18 cellular contexts compared by ENCODE assay signal in the genomic region with DNA sequence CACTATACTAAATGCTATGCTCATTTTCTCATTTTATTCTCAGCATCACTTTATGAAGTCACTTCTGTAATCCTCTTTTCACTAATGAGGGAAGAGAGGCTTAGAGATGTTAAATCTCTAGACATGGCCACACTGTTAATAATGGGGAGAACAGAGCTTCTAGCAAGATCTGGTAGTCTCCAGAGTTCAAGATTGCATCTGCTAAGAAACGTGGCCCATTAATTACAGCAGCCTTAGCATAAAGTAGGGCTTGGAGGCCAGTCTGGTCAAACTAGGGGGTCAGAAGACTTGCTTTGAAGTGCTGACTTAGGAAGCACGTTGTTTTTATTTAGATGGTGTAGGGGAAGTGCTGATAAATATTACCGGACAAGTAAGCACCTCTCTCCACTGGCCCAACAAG. TPM values are rescaled to one million over a fixed set of nuclear protein-coding genes. Genes with fewer than 3 reads are reported as not detected.
DNase-seq lines count a peak whose midpoint lies in the region; ATAC-seq and TF ChIP-seq lines count a peak whose summit lies in the region.
"Had no signal": no experiment of that assay in that cellular context is flagged by ENCODE, and none has a peak within 500 bp of the region (broad histone marks: within the 10 kb centered on the region; RNA-seq: fewer than 3 reads in every experiment).

No MANE protein-coding gene starts in this region.

- H3K4me1 ChIP-seq in A673 (ENCODE audit: insufficient read depth, low read length, poor library complexity, severe bottlenecking) (peaks cover 89% of the 10 kb centered on the region), PC-3 (ENCODE audit: insufficient read depth, low read length) (peaks cover 74% of the 10 kb centered on the region), gastrocnemius medialis (peaks cover 12 to 84% of the 10 kb centered on the region in 2 donors)
- H3K4me1 ChIP-seq: right lobe of liver had no signal

- H3K9me3 Mint-ChIP-seq in natural killer cell treated with Interleukin-12 subunit alpha and Interleukin-12 subunit beta and Interleukin-15 and Interleukin-18, amount 100 ng/mL, for 72 hours: peaks cover 3% of the 10 kb centered on the region

- no peaks in the 10 kb centered on the region for H3K36me3 Mint-ChIP-seq in natural killer cell treated with Interleukin-12 subunit alpha and Interleukin-12 subunit beta and Interleukin-15 and Interleukin-18, amount 100 ng/mL, for 72 hours

- POLR2A ChIA-PET in A673 (lab: Charles Lee; ENCODE audit: low non-redundant PET): no interaction called here
- POLR2A ChIA-PET in PC-3 (lab: Charles Lee; ENCODE audit: unreplicated experiment): interaction anchor here (1.2 kb wide), 1 partner anchor 29 kb away, joined by 6 read pairs; the partner anchor contains the start of gene ARL4A

- CTCF ChIA-PET in A673 (lab: Charles Lee) (no interaction called here), PC-3 (lab: Charles Lee) (no interaction called here)

- no peaks in the 10 kb centered on the region for H3K79me2 ChIP-seq in PC-3 (ENCODE audit: low read length)

- H3K4me1 Mint-ChIP-seq in natural killer cell treated with Interleukin-12 subunit alpha and Interleukin-12 subunit beta and Interleukin-15 and Interleukin-18, amount 100 ng/mL, for 72 hours (ENCODE audit: low read depth in 2 of 2): peaks cover 13 to 23% of the 10 kb centered on the region in 2 donors

- H3K4me2 ChIP-seq in PC-3 (ENCODE audit: low read length): peak overlapping the region; percentile 81; the same call in 1 of the 2 replicates

- TF ChIP-seq POLR2A in gastrocnemius medialis (IDR thresholded peaks at IDR 0.05): no peak

- H3K4me3 Mint-ChIP-seq in natural killer cell treated with Interleukin-12 subunit alpha and Interleukin-12 subunit beta and Interleukin-15 and Interleukin-18, amount 100 ng/mL, for 72 hours: no peak overlapping the region

- H3K27ac Mint-ChIP-seq in natural killer cell treated with Interleukin-12 subunit alpha and Interleukin-12 subunit beta and Interleukin-15 and Interleukin-18, amount 100 ng/mL, for 72 hours: peak overlapping the region in 1 of 2 donors; percentile 23

- H3K27ac ChIP-seq in A673 (ENCODE audit: low read depth, low read length, poor library complexity, severe bottlenecking) (peak overlapping the region; percentile 78), PC-3 (ENCODE audit: low read length) (peak overlapping the region; percentile 93), epithelial cell of prostate (peak overlapping the region; percentile 81), gastrocnemius medialis (peak overlapping the region; percentile 71 to 86 (median 78))

- no peaks in the 10 kb centered on the region for H3K9me2 ChIP-seq in PC-3 (replicated peaks; ENCODE audit: low read length)

- no peak for TF ChIP-seq CTCF in A673 (conservative IDR thresholded peaks at IDR 0.05; ENCODE audit: low read depth, low read length)
- TF ChIP-seq CTCF in PC-3 (conservative IDR thresholded peaks at IDR 0.05; ENCODE audit: low read depth, low read length): no peak
- no peak for TF ChIP-seq CTCF in gastrocnemius medialis (IDR thresholded peaks at IDR 0.05 in 4 of 5, conservative IDR thresholded peaks at IDR 0.05 in 1 of 5)

- no peaks in the 10 kb centered on the region for H3K27me3 Mint-ChIP-seq in natural killer cell treated with Interleukin-12 subunit alpha and Interleukin-12 subunit beta and Interleukin-15 and Interleukin-18, amount 100 ng/mL, for 72 hours

- H3K4me3 ChIP-seq in A673 (ENCODE audit: low read depth, low read length, poor library complexity, severe bottlenecking) (no peak overlapping the region), PC-3 (ENCODE audit: low read length) (no peak overlapping the region), gastrocnemius medialis (no peak overlapping the region)
- H3K4me3 ChIP-seq: right lobe of liver had no signal

- no peak for ATAC-seq in PC-3
- no peak for ATAC-seq in gastrocnemius medialis
- ATAC-seq in natural killer cell treated with Interleukin-12 subunit alpha and Interleukin-12 subunit beta and Interleukin-15 and Interleukin-18, amount 100 ng/mL, for 72 hours: no peak
- ATAC-seq in GM19035 (IDR thresholded peaks at IDR 0.05; ENCODE audit: unreplicated experiment): no peak
- ATAC-seq: right lobe of liver; stimulated activated naive CD8-positive, alpha-beta T cell treated with anti-CD3 and anti-CD28 coated beads, Interleukin-15, Interleukin-2, amounts not matched to agents 100 U/mL and 50 U/mL, for 24 hours had no signal

- H2AFZ ChIP-seq in PC-3 (ENCODE audit: low read length): no peak overlapping the region

- H3K9ac ChIP-seq in PC-3 (ENCODE audit: low read length): peak overlapping the region; percentile 71; the same call in 1 of the 2 replicates

- H3K27me3 ChIP-seq in A673 (replicated peaks; ENCODE audit: insufficient read depth, low read depth, low read length, poor library complexity) (no peaks in the 10 kb centered on the region), PC-3 (ENCODE audit: low read length) (no peaks in the 10 kb centered on the region), gastrocnemius medialis (no peaks in the 10 kb centered on the region)
- H3K27me3 ChIP-seq: right lobe of liver had no signal

- DNase-seq in A673 (ENCODE audit: low spot score) (no peak), PC-3 (no peak), epithelial cell of prostate (ENCODE audit: low read depth, low spot score) (no peak), gastrocnemius medialis (no peak), 8988T (no peak)
- no peak for DNase-seq in natural killer cell treated with Interleukin-12 subunit alpha and Interleukin-12 subunit beta and Interleukin-15 and Interleukin-18, amount 100 ng/mL, for 72 hours (ENCODE audit: low spot score)
- DNase-seq in stimulated activated CD4-positive, alpha-beta T cell treated with anti-CD3 and anti-CD28 coated beads, Interleukin-4, amount 100 ng/mL, for 4 hours: no peak
- DNase-seq: activated CD4-positive, alpha-beta T cell treated with anti-CD3 and anti-CD28 coated beads, Interleukin-2, amount 50 U/mL, for 1 hour; activated T-cell treated with anti-CD3 and anti-CD28 coated beads, Interleukin-2, amount 50 U/mL, for 48 hours; amygdala; DMS79; foreskin melanocyte; HCEC 1CT; NCI-H2081; NCI-H748 treated with DMSO at 0.1 percent for 48 hours; right lobe of liver; stimulated activated naive CD8-positive, alpha-beta T cell treated with anti-CD3 and anti-CD28 coated beads, Interleukin-15, Interleukin-2, amounts not matched to agents 100 U/mL and 50 U/mL, for 24 hours had no signal

- intact Hi-C loops in A673 (cut with micrococcal nuclease; ENCODE audit: unreplicated experiment) (no loop called here), PC-3 (cut with micrococcal nuclease) (no loop called here), gastrocnemius medialis (cut with DNase I; ENCODE audit: low total_unique reads) (no loop called here)

- H3K36me3 ChIP-seq in A673 (ENCODE audit: insufficient read depth, low read length, poor library complexity, severe bottlenecking) (no peaks in the 10 kb centered on the region), PC-3 (ENCODE audit: low read depth, low read length) (no peaks in the 10 kb centered on the region), gastrocnemius medialis (no peaks in the 10 kb centered on the region)
- H3K36me3 ChIP-seq: right lobe of liver had no signal

- BruUV-seq in A673 (replicated peaks; lab: Mats Ljungman, UMichigan) (no TSS peak), PC-3 (replicated peaks; lab: Mats Ljungman, UMichigan) (no TSS peak)

- H3F3A ChIP-seq in PC-3 (ENCODE audit: low read length, unreplicated experiment): no peaks in the 10 kb centered on the region

- in situ Hi-C loops in gastrocnemius medialis (cut with MboI; ENCODE audit: low sequenced_read_pairs in 4 of 4): no loop called here

- H4K20me1 ChIP-seq in PC-3 (ENCODE audit: low read length): no peaks in the 10 kb centered on the region

- no peaks in the 10 kb centered on the region for H3K9me3 ChIP-seq in A673 (ENCODE audit: low read depth, low read length, poor library complexity, severe bottlenecking)
- no peaks in the 10 kb centered on the region for H3K9me3 ChIP-seq in PC-3 (ENCODE audit: low read length)
- H3K9me3 ChIP-seq in gastrocnemius medialis: no peaks in the 10 kb centered on the region
- H3K9me3 ChIP-seq: right lobe of liver had no signal

RNA-seq across cellular contexts. Expression of gene ARL4A, which starts 29.3 kb away (rescaled TPM):
- total RNA-seq in A673 (2021) (15.9 and 18.3 TPM in 2 replicates), PC-3 (2014; rRNA removed) (23.7 and 25.1 TPM in 2 replicates), gastrocnemius medialis (10 to 100 TPM in 2 of 4 donors, 1 to 10 TPM in 2; 8.6 to 20.4 (median 14.2) TPM)
- 10 to 100 TPM in 1 of 2 donors, 1 to 10 TPM in 1; 9.4 to 16.3 TPM for total RNA-seq in natural killer cell treated with Interleukin-12 subunit alpha and Interleukin-12 subunit beta and Interleukin-15 and Interleukin-18, amount 100 ng/mL, for 72 hours
